In genomic region chr6:17583811-17584210, GRCh38 we compare ENCODE assay signal across 10 cellular contexts. TPM values are rescaled to one million over a fixed set of nuclear protein-coding genes. Genes with fewer than 3 reads are reported as not detected.
DNase-seq lines count a peak whose midpoint lies in the region; ATAC-seq and TF ChIP-seq lines count a peak whose summit lies in the region.
"Had no signal": no experiment of that assay in that cellular context is flagged by ENCODE, and none has a peak within 500 bp of the region (broad histone marks: within the 10 kb centered on the region; RNA-seq: fewer than 3 reads in every experiment).

No MANE protein-coding gene starts in this region.

- peak; percentile 18 for DNase-seq in Daoy (ENCODE audit: low read depth)
- no peak for DNase-seq in PC-9
- DNase-seq in psoas muscle: no peak
- no peak for DNase-seq in posterior vena cava (ENCODE audit: low spot score)
- DNase-seq in GOT3 (lab: John Stamatoyannopoulos, UW): no peak
- DNase-seq in SIG-M5 (lab: John Stamatoyannopoulos, UW): no peak

- H2AFZ ChIP-seq in PC-9: no peak overlapping the region

- peaks cover 6% of the 10 kb centered on the region; the same call in 1 of the 2 replicates for H3F3A ChIP-seq in PC-9 (ENCODE audit: insufficient read depth, low read depth)

- H3K4me1 ChIP-seq in PC-9 (replicated peaks; ENCODE audit: insufficient read depth): no peaks in the 10 kb centered on the region
- peaks cover 4 to 22% (median 6%) of the 10 kb centered on the region in 3 donors for H3K4me1 ChIP-seq in gastroesophageal sphincter
- H3K4me1 ChIP-seq in psoas muscle: peaks cover 10% of the 10 kb centered on the region

- CTCF ChIA-PET in PC-9 (lab: Charles Lee): interaction anchor here (0.6 kb wide), 4 partner anchors 71 to 941 kb away, joined by 3 to 5 read pairs (median 3); no protein-coding TSS in a partner anchor

- H3K4me3 ChIP-seq in PC-9 (no peak overlapping the region), gastroesophageal sphincter (peak overlapping the region in 1 of 2 donors; percentile 8), psoas muscle (peak overlapping the region; percentile 39)
- H3K4me3 ChIP-seq: suprapubic skin had no signal

- no peaks in the 10 kb centered on the region for H3K79me2 ChIP-seq in PC-9 (ENCODE audit: low read depth)

- intact Hi-C loops in PC-9 (cut with micrococcal nuclease; ENCODE audit: unreplicated experiment) (loop anchor here (1.0 to 10.0 kb wide), 8 partner anchors 169 to 571 kb away; partner anchors contain the start of genes KDM1B, NHLRC1 and TPMT), psoas muscle (cut with DNase I) (loop anchor here (2.0 to 10.0 kb wide), 3 partner anchors 221 to 427 kb away; no protein-coding TSS in a partner anchor), posterior vena cava (cut with DNase I) (loop anchor here (5.0 to 10.0 kb wide), 2 partner anchors 302 to 429 kb away; partner anchors contain the start of gene RBM24 (in 1 of the 2))

- TF ChIP-seq EP300 in gastroesophageal sphincter (IDR thresholded peaks at IDR 0.05): no peak

- H3K9me3 ChIP-seq in PC-9 (ENCODE audit: insufficient read depth, low read depth) (no peaks in the 10 kb centered on the region), gastroesophageal sphincter (no peaks in the 10 kb centered on the region), psoas muscle (peaks cover 3% of the 10 kb centered on the region)
- H3K9me3 ChIP-seq: suprapubic skin had no signal

- no peaks in the 10 kb centered on the region for H4K20me1 ChIP-seq in PC-9 (ENCODE audit: insufficient read depth)

- no peak for TF ChIP-seq POLR2A in gastroesophageal sphincter (IDR thresholded peaks at IDR 0.05)

- WGBS in gastroesophageal sphincter (ENCODE audit: low coverage in 1 of 2), 2 donors: 4 to 9% methylated on average over 5 of the region's 5 CpGs
- 12 to 18% (median 13%) methylated on average over 5 of the region's 5 CpGs for WGBS in psoas muscle, 3 donors

- POLR2A ChIA-PET in PC-9 (lab: Charles Lee; ENCODE audit: unreplicated experiment): no interaction called here

- H3K36me3 ChIP-seq in PC-9 (ENCODE audit: low read depth): no peaks in the 10 kb centered on the region
- no peaks in the 10 kb centered on the region for H3K36me3 ChIP-seq in gastroesophageal sphincter
- H3K36me3 ChIP-seq in psoas muscle (ENCODE audit: insufficient read depth in 1 of 2, low read depth in 1 of 2): no peaks in the 10 kb centered on the region
- H3K36me3 ChIP-seq: suprapubic skin had no signal

- no peaks in the 10 kb centered on the region for H3K9me2 ChIP-seq in PC-9 (ENCODE audit: insufficient read depth)

- H3K27ac ChIP-seq in PC-9: no peak overlapping the region
- H3K27ac ChIP-seq in gastroesophageal sphincter: peak overlapping the region; percentile 75 to 84 (median 78)
- H3K27ac ChIP-seq in psoas muscle: peak overlapping the region; percentile 76
- H3K27ac ChIP-seq: HL-60, suprapubic skin had no signal

- ATAC-seq in gastroesophageal sphincter (peak; percentile 52), psoas muscle (peak; percentile 3 to 21 (median 15)), GM21528 (IDR thresholded peaks at IDR 0.05; ENCODE audit: low FRiP score, unreplicated experiment) (no peak)

- H3K27me3 ChIP-seq in PC-9 (ENCODE audit: insufficient read depth, low read depth): no peaks in the 10 kb centered on the region
- no peaks in the 10 kb centered on the region for H3K27me3 ChIP-seq in gastroesophageal sphincter
- no peaks in the 10 kb centered on the region for H3K27me3 ChIP-seq in psoas muscle (ENCODE audit: insufficient read depth in 3 of 3, low read length in 2 of 3)
- H3K27me3 ChIP-seq: suprapubic skin had no signal

- TF ChIP-seq CTCF in PC-9 (conservative IDR thresholded peaks at IDR 0.05) (no peak), gastroesophageal sphincter (IDR thresholded peaks at IDR 0.05) (no peak), psoas muscle (IDR thresholded peaks at IDR 0.05) (no peak)

- peak overlapping the region; percentile 56; the same call in 1 of the 2 replicates for H3K4me2 ChIP-seq in PC-9

- no TSS peak for BruUV-seq in PC-9 (replicated peaks; lab: Mats Ljungman, UMichigan)

RNA-seq across cellular contexts. Expression of gene FAM8A1, which starts 16.3 kb away (rescaled TPM):
- total RNA-seq in Daoy (2014; rRNA removed; shearing (Covaris generic)): 6.1 and 9.7 TPM in 2 replicates
- 8.1 and 11.9 TPM in 2 replicates for total RNA-seq in PC-9 (2021)
- 10 to 100 TPM; 38.1 to 55.2 (median 45.9) TPM for total RNA-seq in gastroesophageal sphincter
- 10 to 100 TPM; 16.4 to 21.6 (median 18.6) TPM for total RNA-seq in psoas muscle
- polyA plus RNA-seq in psoas muscle: 10 to 100 TPM; 10.2 to 47.2 (median 12.8) TPM
- total RNA-seq in posterior vena cava: 10 to 100 TPM; 31.3 to 35.7 TPM
